25 cellular contexts compared by ENCODE assay signal in the genomic region with DNA sequence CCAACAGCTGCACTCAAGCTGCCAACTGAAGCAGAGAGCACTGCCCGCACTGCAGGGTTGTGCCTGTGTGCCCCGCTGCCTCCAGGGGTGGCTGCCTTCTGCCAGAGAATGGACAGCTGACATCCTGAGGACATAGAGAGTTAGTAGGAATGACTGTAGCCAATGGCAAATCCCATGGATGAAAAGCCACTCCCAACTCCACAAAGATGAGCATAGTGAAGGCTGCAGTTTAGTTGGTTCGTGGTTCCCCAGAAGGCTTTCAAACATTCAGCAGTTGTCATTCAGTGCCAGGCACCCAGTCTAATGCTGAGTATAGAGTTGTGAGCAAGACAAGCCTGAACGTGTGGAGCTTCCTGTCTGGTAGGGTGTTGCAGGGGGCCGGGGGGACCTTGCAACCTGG.
"Had no signal": no experiment of that assay in that cellular context is flagged by ENCODE, and none has a peak within 500 bp of the region (broad histone marks: within the 10 kb centered on the region; RNA-seq: fewer than 3 reads in every experiment).

No MANE protein-coding gene starts in this region.

- H3K4me1 Mint-ChIP-seq: stimulated activated memory B cell treated with anti-CD40 and anti-IgM and Interleukin-4, amounts not matched to agents 10 μg/mL and 1 μg/mL and 100 μg/mL, for 72 hours had no signal

- ATAC-seq: activated T-cell treated with anti-CD3 and anti-CD28 coated beads, Interleukin-2, amount 50 U/mL, for 72 hours; left lung; natural killer cell; stimulated activated memory B cell treated with anti-CD40 and anti-IgM and Interleukin-4, amounts not matched to agents 10 μg/mL and 1 μg/mL and 100 μg/mL, for 72 hours had no signal

- H3K27me3 Mint-ChIP-seq: stimulated activated memory B cell treated with anti-CD40 and anti-IgM and Interleukin-4, amounts not matched to agents 10 μg/mL and 1 μg/mL and 100 μg/mL, for 72 hours; T-cell had no signal

- H3K27ac Mint-ChIP-seq: activated T-cell treated with anti-CD3 and anti-CD28 coated beads, Interleukin-2, amount 50 U/mL, for 72 hours; stimulated activated memory B cell treated with anti-CD40 and anti-IgM and Interleukin-4, amounts not matched to agents 10 μg/mL and 1 μg/mL and 100 μg/mL, for 72 hours had no signal

- H3K9me3 Mint-ChIP-seq: activated T-cell treated with anti-CD3 and anti-CD28 coated beads, Interleukin-2, amount 50 U/mL, for 72 hours had no signal

- DNase-seq: activated CD4-positive, alpha-beta T cell treated with anti-CD3 and anti-CD28 coated beads for 1 hour; activated effector memory CD4-positive, alpha-beta T cell treated with Interleukin-2 at 50 U/mL for 16 hours; activated naive CD4-positive, alpha-beta T cell treated with anti-CD3 and anti-CD28 coated beads, Interleukin-2, amount 50 U/mL, for 16 hours; activated T-cell treated with anti-CD3 and anti-CD28 coated beads, Interleukin-2, amount 50 U/mL, for 72 hours; adrenal gland; brain microvascular endothelial cell; caudate nucleus; dorsolateral prefrontal cortex; hippocampal formation; kidney glomerular epithelial cell; left lung; natural killer cell; psoas muscle; stimulated activated CD4-positive, alpha-beta T cell treated with anti-CD3 and anti-CD28 coated beads, Interleukin-2, amount 100 ng/mL, for 24 hours; T-cell; testis; trophoblast cell; uterus had no signal

- H3K9me3 ChIP-seq: adrenal gland, ascending aorta, esophagus muscularis mucosa, left lung, psoas muscle, right atrium auricular region, testis, uterus had no signal

- FAIRE-seq: colon, frontal cortex, TTC549 had no signal

- H3K27me3 ChIP-seq: adrenal gland, ascending aorta, brain microvascular endothelial cell, dorsolateral prefrontal cortex, esophagus muscularis mucosa, left lung, right atrium auricular region, testis, uterus had no signal

- H3K4me3 Mint-ChIP-seq: activated T-cell treated with anti-CD3 and anti-CD28 coated beads, Interleukin-2, amount 50 U/mL, for 72 hours; natural killer cell; stimulated activated memory B cell treated with anti-CD40 and anti-IgM and Interleukin-4, amounts not matched to agents 10 μg/mL and 1 μg/mL and 100 μg/mL, for 72 hours; T-cell had no signal

- H3K27ac ChIP-seq: adrenal gland, ascending aorta, brain microvascular endothelial cell, dorsolateral prefrontal cortex, esophagus muscularis mucosa, left lung, psoas muscle, right atrium auricular region, testis, uterus had no signal
